14 cellular contexts compared by ENCODE assay signal in genomic region chr14:71328183-71328582, GRCh38. TPM values are rescaled to one million over a fixed set of nuclear protein-coding genes. Genes with fewer than 3 reads are reported as not detected.
DNase-seq lines count a peak whose midpoint lies in the region; ATAC-seq and TF ChIP-seq lines count a peak whose summit lies in the region.
"Had no signal": no experiment of that assay in that cellular context is flagged by ENCODE, and none has a peak within 500 bp of the region (broad histone marks: within the 10 kb centered on the region; RNA-seq: fewer than 3 reads in every experiment).

No MANE protein-coding gene starts in this region.

- peak overlapping the region; percentile 5 to 11 for H3K27ac Mint-ChIP-seq in T-cell
- H3K27ac Mint-ChIP-seq: nephron progenitor cell had no signal

- DNase-seq in GM12865 (ENCODE audit: low read depth), result peak; percentile 81
- DNase-seq in GM23248, result no peak
- DNase-seq in T-cell, result no peak
- DNase-seq in H7, result no peak
- no peak for DNase-seq in inferior parietal cortex (ENCODE audit: extremely low spot score)
- no peak for DNase-seq in MV-4-11 (lab: John Stamatoyannopoulos, UW)
- DNase-seq: heart right ventricle, left colon, NCI-H2227 treated with DMSO at 0.1 percent for 48 hours, nephron progenitor cell, right cardiac atrium had no signal

- no peaks in the 10 kb centered on the region for H3K9me2 ChIP-seq in GM23248 (ENCODE audit: insufficient read depth)

- TF ChIP-seq CTCF in GM12865 (IDR thresholded peaks at IDR 0.05; ENCODE audit: insufficient read depth, low read depth, low read length, missing control alignments) (no peak), neutrophil (IDR thresholded peaks at IDR 0.05) (no peak)

- peaks cover 100% of the 10 kb centered on the region for H3K79me2 ChIP-seq in GM23248 (ENCODE audit: insufficient read depth)

- H3K27me3 ChIP-seq in GM23248 (replicated peaks; ENCODE audit: insufficient read depth) (no peaks in the 10 kb centered on the region), neutrophil (no peaks in the 10 kb centered on the region), H7 (ENCODE audit: control insufficient read depth, insufficient read depth, low read length) (no peaks in the 10 kb centered on the region)
- H3K27me3 ChIP-seq: heart right ventricle had no signal

- H3K9ac ChIP-seq in GM23248, result 0 out of 2 replicates have a peak overlapping the region, but pooled peaks have one; percentile 4

- H3K27me3 Mint-ChIP-seq in T-cell, result no peaks in the 10 kb centered on the region

- H3K9me3 ChIP-seq in GM23248 (ENCODE audit: low read depth) (no peaks in the 10 kb centered on the region), neutrophil (no peaks in the 10 kb centered on the region)
- H3K9me3 ChIP-seq: heart right ventricle had no signal

- H3K27ac ChIP-seq in GM23248 (no peak overlapping the region), neutrophil (peak overlapping the region; percentile 59)
- H3K27ac ChIP-seq: C4-2B, heart right ventricle had no signal

- H3K36me3 ChIP-seq in GM23248 (ENCODE audit: low read depth) (0 out of 2 replicates have a peak, but pooled peaks cover 9% of the 10 kb centered on the region), neutrophil (no peaks in the 10 kb centered on the region), H7 (replicated peaks; ENCODE audit: control insufficient read depth, insufficient read depth, low read length) (no peaks in the 10 kb centered on the region)
- H3K36me3 ChIP-seq: heart right ventricle had no signal

- H3K4me1 Mint-ChIP-seq in T-cell, result peaks cover 66 to 79% (median 70%) of the 10 kb centered on the region in 3 donors

- peak overlapping the region; percentile 30 for H3K4me2 ChIP-seq in GM23248 (ENCODE audit: unreplicated experiment)

- peaks cover 14% of the 10 kb centered on the region for H3K36me3 Mint-ChIP-seq in T-cell

- CTCF ChIA-PET in T-cell (lab: Charles Lee), result no interaction called here

- POLR2A ChIA-PET in T-cell (lab: Charles Lee), result interaction anchor here in 1 of 2 donors (0.5 kb wide), 1 partner anchor 24 kb away, joined by 5 read pairs; no protein-coding TSS in a partner anchor

- ATAC-seq in T-cell (replicated peaks in 1 of 4), result no peak
- ATAC-seq in GM19328 (IDR thresholded peaks at IDR 0.05; ENCODE audit: unreplicated experiment), result no peak
- ATAC-seq: heart right ventricle, left colon, right cardiac atrium had no signal

- H2AFZ ChIP-seq in GM23248, result no peak overlapping the region

- no peak overlapping the region for H3K4me3 Mint-ChIP-seq in T-cell
- H3K4me3 Mint-ChIP-seq: nephron progenitor cell had no signal

- no peaks in the 10 kb centered on the region for H3F3A ChIP-seq in GM23248 (ENCODE audit: insufficient read depth)

- no peaks in the 10 kb centered on the region for H3K9me3 Mint-ChIP-seq in T-cell

- H3K4me1 ChIP-seq in GM23248 (ENCODE audit: insufficient read depth) (peaks cover 38% of the 10 kb centered on the region), neutrophil (ENCODE audit: control insufficient read depth in 1 of 2, insufficient read depth in 1 of 2, low read depth in 1 of 2, low read length in 1 of 2) (peaks cover 43 to 62% of the 10 kb centered on the region in 2 experiments)

- H3K4me3 ChIP-seq in GM12865 (ENCODE audit: low read depth, low read length) (no peak overlapping the region), GM23248 (no peak overlapping the region), neutrophil (ENCODE audit: low read depth in 1 of 2, low read length in 1 of 2) (no peak overlapping the region), H7 (ENCODE audit: insufficient read depth, low read depth, low read length) (no peak overlapping the region)
- H3K4me3 ChIP-seq: heart right ventricle had no signal

- 0 out of 2 replicates have a peak, but pooled peaks cover 4% of the 10 kb centered on the region for H4K20me1 ChIP-seq in GM23248 (ENCODE audit: insufficient read depth)

- in situ Hi-C loops in GM23248 (cut with MboI), result no loop called here

RNA-seq across cellular contexts. Expression of gene SIPA1L1, which starts 7.9 kb away (rescaled TPM):
- total RNA-seq in GM23248 (2014; rRNA removed; shearing (Covaris generic)), result 56.3 and 69.3 TPM in 2 replicates
- 63.7 and 67.0 TPM in 2 replicates for polyA plus RNA-seq in GM23248 (2016; fragmentation: Nextera tagmentation; extraction: Ambion mirVana)
- 10 to 100 TPM; 34.9 to 50.6 (median 42.3) TPM for total RNA-seq in T-cell
- 24.9 and 32.3 TPM in 2 replicates for total RNA-seq in H7 (2014; rRNA removed; shearing (Covaris generic))
